9 cellular contexts compared by ENCODE assay signal in genomic region chr15:67049351-67050044, GRCh38. TPM values are rescaled to one million over a fixed set of nuclear protein-coding genes. Genes with fewer than 3 reads are reported as not detected.
A peak's percentile ranks its signal among the peaks of the same experiment; 100 is the strongest.
DNase-seq lines count a peak whose midpoint lies in the region; FAIRE-seq and TF ChIP-seq lines count a peak whose summit lies in the region.
"Had no signal": no experiment of that assay in that cellular context is flagged by ENCODE, and none has a peak within 500 bp of the region (broad histone marks: within the 10 kb centered on the region; RNA-seq: fewer than 3 reads in every experiment).

No MANE protein-coding gene starts in this region.

- CTCF ChIA-PET in H1 (lab: Charles Lee; ENCODE audit: partially characterized antibody), result interaction anchor here (0.8 to 1.0 kb wide), 2 partner anchors 12 to 79 kb away, joined by 3 read pairs; no protein-coding TSS in a partner anchor

- no peaks in the 10 kb centered on the region for H3K36me3 ChIP-seq in ACC112 (ENCODE audit: insufficient read depth, low read length)
- H3K36me3 ChIP-seq in H1 (ENCODE audit: control insufficient read depth in 2 of 4, insufficient read depth in 4 of 4, low read length in 3 of 4), result no peaks in the 10 kb centered on the region

- H3K9me3 Mint-ChIP-seq in nephron progenitor cell, result no peaks in the 10 kb centered on the region

- no peak overlapping the region for H4K8ac ChIP-seq in H1 (ENCODE audit: extremely low read depth, insufficient read depth, low read length)

- no peak overlapping the region for H2BK5ac ChIP-seq in H1 (ENCODE audit: low read depth, low read length)

- TF ChIP-seq RAD21 in H1 (IDR thresholded peaks at IDR 0.05 in 1 of 2, conservative IDR thresholded peaks at IDR 0.05 in 1 of 2; ENCODE audit: low read depth in 2 of 2, low read length in 2 of 2), result no peak

- peaks cover 1% of the 10 kb centered on the region for H3K27me3 Mint-ChIP-seq in nephron progenitor cell (ENCODE audit: low read depth, poor library complexity)

- no peak overlapping the region for H2AK5ac ChIP-seq in H1 (ENCODE audit: low read depth, low read length)

- H3K23me2 ChIP-seq in H1 (ENCODE audit: low read depth, low read length), result no peaks in the 10 kb centered on the region

- H3K4me2 ChIP-seq in H1 (ENCODE audit: insufficient read depth in 1 of 2, low read depth in 2 of 2, low read length in 2 of 2), result no peak overlapping the region

- H3K36me3 Mint-ChIP-seq in nephron progenitor cell (ENCODE audit: low read depth), result no peaks in the 10 kb centered on the region

- no peak for TF ChIP-seq EP300 in H1 (IDR thresholded peaks at IDR 0.05; ENCODE audit: borderline replicate concordance in 1 of 2, low read depth in 2 of 2, low read length in 2 of 2)

- TF ChIP-seq CTCF in H1 (IDR thresholded peaks at IDR 0.05; ENCODE audit: control extremely low read depth in 1 of 3, insufficient read depth in 1 of 3, low read depth in 1 of 3, low read length in 3 of 3) (no peak), nephron progenitor cell (IDR thresholded peaks at IDR 0.05) (no peak)

- no peaks in the 10 kb centered on the region for H3K9me3 ChIP-seq in H1 (ENCODE audit: insufficient read depth in 2 of 2, low read depth in 1 of 2, low read length in 1 of 2)

- H3K79me2 ChIP-seq in ACC112 (ENCODE audit: control insufficient read depth, insufficient read depth, low read length, unreplicated experiment) (no peaks in the 10 kb centered on the region), H1 (ENCODE audit: control insufficient read depth in 1 of 2, insufficient read depth in 2 of 2, low read length in 2 of 2) (no peaks in the 10 kb centered on the region)

- H2AFZ ChIP-seq in ACC112 (ENCODE audit: low read length, unreplicated experiment), result no peak overlapping the region
- no peak overlapping the region for H2AFZ ChIP-seq in H1 (ENCODE audit: low read length)

- H3K27me3 ChIP-seq in ACC112 (ENCODE audit: insufficient read depth, low read length) (no peaks in the 10 kb centered on the region), H1 (replicated peaks in 1 of 4; ENCODE audit: control insufficient read depth in 3 of 4, extremely low read depth in 1 of 4, insufficient read depth in 3 of 4, low read length in 3 of 4) (no peaks in the 10 kb centered on the region)

- whole genome bisulfite sequencing in H1 (ENCODE audit: extremely low coverage in 1 of 2, insufficient coverage in 1 of 2, insufficient read length in 1 of 2, insufficient replicate concordance in 2 of 2, low coverage in 1 of 2, low lambda C conversion rate in 2 of 2, missing lambda C conversion rate in 1 of 2), 2 experiments, result 79% methylated on average over 6 of the region's 6 CpGs; no CpG with 5 or more reads in 1 of the 2 experiments

- DNase-seq in M059J (ENCODE audit: low read depth), result peak; percentile 99
- DNase-seq in H1 (ENCODE audit: low read depth in 1 of 2, low spot score in 2 of 2), result no peak
- no peak for DNase-seq in nephron progenitor cell
- DNase-seq in head of caudate nucleus, result no peak
- DNase-seq in 8988T, result no peak
- DNase-seq in activated CD4-positive, alpha-beta T cell treated with anti-CD3 and anti-CD28 coated beads for 48 hours, result no peak
- DNase-seq in stimulated activated CD4-positive, alpha-beta T cell treated with anti-CD3 and anti-CD28 coated beads, Interleukin-1b, Interleukin-23, amount 100 ng/mL, for 48 hours, result no peak
- DNase-seq: activated CD4-positive, CD25-positive, alpha-beta regulatory T cell treated with anti-CD3 and anti-CD28 coated beads, Interleukin-2, amount 50 U/mL, for 72 hours had no signal

- H3K4me3 Mint-ChIP-seq in nephron progenitor cell, result no peak overlapping the region

- no peaks in the 10 kb centered on the region for H3K79me1 ChIP-seq in H1 (ENCODE audit: low read depth, low read length)

- H3K4me3 ChIP-seq in ACC112 (ENCODE audit: low read depth, low read length) (peak overlapping the region; percentile 42; the same call in 1 of the 2 replicates), H1 (ENCODE audit: extremely low read depth in 1 of 4, insufficient read depth in 2 of 4, low read depth in 3 of 4, low read length in 4 of 4) (no peak overlapping the region)

- peaks cover 42% of the 10 kb centered on the region for H3K4me1 Mint-ChIP-seq in nephron progenitor cell

- H4K5ac ChIP-seq in H1 (ENCODE audit: insufficient read length, low read depth, low read length), result no peak overlapping the region

- H3K18ac ChIP-seq in H1 (ENCODE audit: extremely low read depth, low read length), result 0 out of 2 replicates have a peak overlapping the region, but pooled peaks have one; percentile 11

- H3K27ac ChIP-seq in ACC112 (ENCODE audit: low read depth, low read length), result peak overlapping the region; percentile 98
- no peak overlapping the region for H3K27ac ChIP-seq in H1 (ENCODE audit: low read depth, low read length)

- intact Hi-C loops in head of caudate nucleus (cut with DNase I), result no loop called here

- H3K9ac ChIP-seq in H1 (replicated peaks in 1 of 4; ENCODE audit: extremely low read depth in 1 of 4, low read depth in 3 of 4, low read length in 3 of 4), result no peak overlapping the region

- H3K4me1 ChIP-seq in ACC112 (ENCODE audit: control insufficient read depth, insufficient read depth, low read length, unreplicated experiment) (peaks cover 48% of the 10 kb centered on the region), H1 (replicated peaks in 1 of 4; ENCODE audit: control insufficient read depth in 3 of 4, insufficient read depth in 4 of 4, low read length in 3 of 4) (peaks cover 0 to under 1% (median 0%) of the 10 kb centered on the region in 4 experiments; a peak in 3 of 7 replicates)

- no peak overlapping the region for H3K56ac ChIP-seq in H1 (replicated peaks; ENCODE audit: insufficient read length, low read depth, low read length)

- FAIRE-seq in H1 (lab: Jason Lieb, UNC), result no peak

- no peak overlapping the region for H2BK15ac ChIP-seq in H1 (ENCODE audit: low read length)

- H4K91ac ChIP-seq in H1 (replicated peaks; ENCODE audit: insufficient read length, low read length), result peak overlapping the region; percentile 38

- H3K27ac Mint-ChIP-seq in nephron progenitor cell, result peak overlapping the region; percentile 85

- no peak overlapping the region for H3K14ac ChIP-seq in H1 (ENCODE audit: insufficient read length)

- H3K4ac ChIP-seq in H1 (replicated peaks; ENCODE audit: insufficient read length, low read depth, low read length), result no peak overlapping the region

- TF ChIP-seq POLR2A in H1 (IDR thresholded peaks at IDR 0.05; ENCODE audit: control extremely low read depth in 1 of 2, low read depth in 2 of 2, low read length in 2 of 2), result no peak

- H2BK12ac ChIP-seq in H1 (ENCODE audit: low read depth, low read length), result no peak overlapping the region

- POLR2A ChIA-PET in H1 (lab: Charles Lee; ENCODE audit: partially characterized antibody), result interaction anchor here (0.6 to 1.9 kb wide), 3 partner anchors 14 to 1195 kb away, joined by 3 to 12 read pairs (median 4); no protein-coding TSS in a partner anchor

- H4K20me1 ChIP-seq in H1 (replicated peaks in 1 of 2; ENCODE audit: control insufficient read depth in 1 of 2, insufficient read depth in 2 of 2, low read length in 2 of 2), result no peaks in the 10 kb centered on the region

- H2BK120ac ChIP-seq in H1 (replicated peaks; ENCODE audit: low read depth, low read length), result no peak overlapping the region

- no peak overlapping the region for H3K23ac ChIP-seq in H1 (ENCODE audit: insufficient read length)

- H2BK20ac ChIP-seq in H1 (ENCODE audit: low read length), result peak overlapping the region; percentile 35; the same call in 1 of the 2 replicates

TF ChIP-seq in H1, 55 proteins besides CTCF, POLR2A, EP300 and RAD21:
- no peak for TF ChIP-seq RNF2 (IDR thresholded peaks at IDR 0.05; ENCODE audit: borderline replicate concordance, low read depth, low read length, missing control alignments, poor library complexity, severe bottlenecking)
- TF ChIP-seq CBX5 (IDR thresholded peaks at IDR 0.05; ENCODE audit: low read depth, low read length), result no peak
- TF ChIP-seq NRF1 (IDR thresholded peaks at IDR 0.05; ENCODE audit: low read depth, low read length), result no peak
- no peak for TF ChIP-seq TCF12 (IDR thresholded peaks at IDR 0.05; ENCODE audit: low read depth, low read length)
- no peak for TF ChIP-seq E2F6 (IDR thresholded peaks at IDR 0.05)
- no peak for TF ChIP-seq SIN3A (conservative IDR thresholded peaks at IDR 0.05 in 1 of 2, IDR thresholded peaks at IDR 0.05 in 1 of 2; ENCODE audit: low read depth in 1 of 2, low read length in 2 of 2)
- no peak for TF ChIP-seq BCL11A (IDR thresholded peaks at IDR 0.05; ENCODE audit: low read depth in 2 of 2, low read length in 2 of 2)

RNA-seq across cellular contexts. Expression of gene SMAD3, which starts 15.9 kb away (rescaled TPM):
- 32.6 and 46.7 TPM in 2 replicates for total RNA-seq in M059J (2014; rRNA removed; shearing (Covaris generic))
- 11.1 and 12.4 TPM in 2 replicates for total RNA-seq in H1 (2021; fragmentation: NEBNext Ultra II Directional; extraction: Animal tissue kit (Norgen Biotek cat#: 25700))
- polyA plus RNA-seq in H1 (2011; rRNA removed), result 10.1 and 17.3 TPM in 2 replicates
- 9.1 TPM for polyA plus RNA-seq in H1 (2011; cell fraction: cytosol; rRNA removed)
- 41.6 TPM for polyA plus RNA-seq in H1 (2011; cell fraction: nucleus; rRNA removed)
- polyA plus RNA-seq in H1 (2012, experiment 1 of 2), result 7.8 to 10.4 TPM (median 8.7 TPM) in 4 replicates
- 5.0 TPM for polyA plus RNA-seq in H1 (2012, experiment 2 of 2)
- 13.2 TPM for polyA plus RNA-seq in H1 (2013, experiment 1 of 2)
- 11.1 TPM for polyA plus RNA-seq in H1 (2013, experiment 2 of 2)
- 16.5 and 18.3 TPM in 2 replicates for polyA minus RNA-seq in H1 (2011; rRNA and poly(A)+ RNA removed)
- 12.3 TPM for polyA minus RNA-seq in H1 (2011; cell fraction: cytosol; rRNA and poly(A)+ RNA removed)
- polyA minus RNA-seq in H1 (2011; cell fraction: nucleus; rRNA and poly(A)+ RNA removed), result 14.3 TPM
